In genomic region chr6:55304747-55305146, GRCh38 we compare ENCODE assay signal across 6 cellular contexts. TPM values are rescaled to one million over a fixed set of nuclear protein-coding genes. Genes with fewer than 3 reads are reported as not detected.
"Had no signal": no experiment of that assay in that cellular context is flagged by ENCODE, and none has a peak within 500 bp of the region (broad histone marks: within the 10 kb centered on the region; RNA-seq: fewer than 3 reads in every experiment).

No MANE protein-coding gene starts in this region.

- H3K4me1 Mint-ChIP-seq: GM23338, H9 had no signal

- DNase-seq: H9, HCEC 1CT, IMR-90 had no signal

- H3K27ac Mint-ChIP-seq: GM23338, H9 had no signal

- H3K4me3 Mint-ChIP-seq: GM23338, H9 had no signal

- ATAC-seq: GM23338 had no signal

- H3K9me3 Mint-ChIP-seq: GM23338, H9 had no signal

- H3K4me3 ChIP-seq: GM23338 had no signal

RNA-seq across cellular contexts. Expression of gene GFRAL, which starts 22.5 kb away (rescaled TPM):
- total RNA-seq: GM23338, H1, H9, HT-29, IMR-90 had no signal
